8 cellular contexts compared by ENCODE assay signal in the genomic region with DNA sequence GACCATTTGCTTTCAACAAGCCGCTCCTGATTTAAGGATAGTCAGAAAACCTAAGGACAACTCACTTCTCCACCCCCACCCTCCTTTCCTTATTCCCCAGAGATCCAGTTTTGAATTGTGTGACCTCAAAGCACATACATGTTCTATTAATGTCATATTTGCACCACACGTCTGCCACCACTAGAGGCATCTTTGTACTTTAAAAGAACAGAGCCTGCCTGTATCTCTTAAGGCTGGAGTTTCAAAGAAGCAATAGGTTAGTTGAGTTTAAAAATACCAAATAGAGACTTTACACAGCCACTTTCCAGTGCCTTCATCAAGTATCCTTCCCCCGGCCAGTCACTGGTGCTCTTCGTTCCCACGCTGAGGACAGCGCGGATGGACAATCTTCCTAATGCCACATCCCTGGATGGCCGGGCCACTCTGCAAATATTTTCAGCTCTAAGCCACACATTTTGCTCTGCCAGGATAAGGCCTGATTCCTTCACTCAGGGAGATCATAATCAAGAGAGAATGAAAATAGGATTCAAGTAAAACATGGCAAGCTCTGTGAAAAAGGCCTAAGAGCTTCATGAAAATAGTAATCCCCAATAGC.
A peak's percentile ranks its signal among the peaks of the same experiment; 100 is the strongest.
DNase-seq lines count a peak whose midpoint lies in the region; ATAC-seq, FAIRE-seq and TF ChIP-seq lines count a peak whose summit lies in the region.

No MANE protein-coding gene starts in this region.

- TF ChIP-seq RAD21 in A549 (conservative IDR thresholded peaks at IDR 0.05 in 1 of 2, IDR thresholded peaks at IDR 0.05 in 1 of 2): peak; percentile 38 to 39; a peak in 4 of 5 replicates

- no peaks in the 10 kb centered on the region for H3K4me1 ChIP-seq in A549

- no peaks in the 10 kb centered on the region for H3K27me3 Mint-ChIP-seq in T-helper 2 cell treated with Interferon-gamma antibody and Interleukin-4, amounts not matched to agents 5 μg/mL and 100 μg/mL, for 36 hours (ENCODE audit: low read depth)
- H3K27me3 Mint-ChIP-seq in activated T-helper 1 cell treated with anti-CD3 and anti-CD28 coated beads, Interleukin-12 subunit alpha, Interleukin-12 subunit beta, Interleukin-2, Interleukin-4 antibody, amounts not matched to agents 30 ng/mL and 10 ng/mL and 1 ng/mL, durations not matched to agents 14 hours and 24 hours and 36 hours (ENCODE audit: insufficient read depth): no peaks in the 10 kb centered on the region

- no peaks in the 10 kb centered on the region for H3K4me1 Mint-ChIP-seq in T-helper 2 cell treated with Interferon-gamma antibody and Interleukin-4, amounts not matched to agents 5 μg/mL and 100 μg/mL, for 36 hours (ENCODE audit: low read depth)
- H3K4me1 Mint-ChIP-seq in activated T-helper 1 cell treated with anti-CD3 and anti-CD28 coated beads, Interleukin-12 subunit alpha, Interleukin-12 subunit beta, Interleukin-2, Interleukin-4 antibody, amounts not matched to agents 30 ng/mL and 10 ng/mL and 1 ng/mL, durations not matched to agents 14 hours and 24 hours and 36 hours (ENCODE audit: low read depth): no peaks in the 10 kb centered on the region

- intact Hi-C loops in activated T-helper 1 cell treated with anti-CD3 and anti-CD28 coated beads, Interleukin-12 subunit alpha, Interleukin-12 subunit beta, Interleukin-2, Interleukin-4 antibody, amounts not matched to agents 30 ng/mL and 10 ng/mL and 1 ng/mL, durations not matched to agents 14 hours and 24 hours and 36 hours (cut with micrococcal nuclease): no loop called here

- H3K4me3 ChIP-seq in A549: no peak overlapping the region

- no peaks in the 10 kb centered on the region for H3K9me3 ChIP-seq in A549

- FAIRE-seq in A549 (lab: Jason Lieb, UNC): no peak

- 73% methylated on average over 8 of the region's 8 CpGs for WGBS in A549 (ENCODE audit: missing lambda C conversion rate)

- DNase-seq in A549 (ENCODE audit: low read depth in 1 of 2, low spot score in 1 of 2) (peak; percentile 19 to 30), GM13976 (ENCODE audit: low spot score) (peak; percentile 26), OCI-M1 (lab: John Stamatoyannopoulos, UW) (peak; percentile 9), glomerular visceral epithelial cell (ENCODE audit: extremely low spot score) (peak; percentile 27), NCI-H2107 treated with DMSO at 0.1 percent for 48 hours (lab: John Stamatoyannopoulos, UW; ENCODE audit: unreplicated experiment) (no peak)
- DNase-seq in T-helper 2 cell treated with Interferon-gamma antibody and Interleukin-4, amounts not matched to agents 5 μg/mL and 100 μg/mL, for 36 hours (ENCODE audit: low spot score): no peak
- no peak for DNase-seq in activated T-helper 1 cell treated with anti-CD3 and anti-CD28 coated beads, Interleukin-12 subunit alpha, Interleukin-12 subunit beta, Interleukin-2, Interleukin-4 antibody, amounts not matched to agents 30 ng/mL and 10 ng/mL and 1 ng/mL, durations not matched to agents 14 hours and 24 hours and 36 hours (ENCODE audit: low spot score)

- TF ChIP-seq POLR2A in A549 (IDR thresholded peaks at IDR 0.05; ENCODE audit: low read length): no peak

- POLR2A ChIA-PET in A549 (lab: Yijun Ruan, JAX): no interaction called here

- TF ChIP-seq CTCF in A549 (IDR thresholded peaks at IDR 0.05) (peak; percentile 38; the same call in 2 of the 3 replicates), GM13976 (IDR thresholded peaks at IDR 0.05; ENCODE audit: borderline replicate concordance, control extremely low read depth, extremely low read depth, insufficient read depth, missing control alignments) (peak; percentile 27)

- no peak overlapping the region for H3K27ac ChIP-seq in A549

- no peak overlapping the region for H3K27ac Mint-ChIP-seq in T-helper 2 cell treated with Interferon-gamma antibody and Interleukin-4, amounts not matched to agents 5 μg/mL and 100 μg/mL, for 36 hours
- H3K27ac Mint-ChIP-seq in activated T-helper 1 cell treated with anti-CD3 and anti-CD28 coated beads, Interleukin-12 subunit alpha, Interleukin-12 subunit beta, Interleukin-2, Interleukin-4 antibody, amounts not matched to agents 30 ng/mL and 10 ng/mL and 1 ng/mL, durations not matched to agents 14 hours and 24 hours and 36 hours: no peak overlapping the region

- CTCF ChIA-PET in A549 (lab: Yijun Ruan, JAX): interaction anchor here (0.6 to 1.3 kb wide), 3 partner anchors 13 to 810 kb away, joined by 3 read pairs; no protein-coding TSS in a partner anchor

- no peaks in the 10 kb centered on the region for H3K9me3 Mint-ChIP-seq in T-helper 2 cell treated with Interferon-gamma antibody and Interleukin-4, amounts not matched to agents 5 μg/mL and 100 μg/mL, for 36 hours
- H3K9me3 Mint-ChIP-seq in activated T-helper 1 cell treated with anti-CD3 and anti-CD28 coated beads, Interleukin-12 subunit alpha, Interleukin-12 subunit beta, Interleukin-2, Interleukin-4 antibody, amounts not matched to agents 30 ng/mL and 10 ng/mL and 1 ng/mL, durations not matched to agents 14 hours and 24 hours and 36 hours: no peaks in the 10 kb centered on the region

- no peaks in the 10 kb centered on the region for H3K36me3 Mint-ChIP-seq in T-helper 2 cell treated with Interferon-gamma antibody and Interleukin-4, amounts not matched to agents 5 μg/mL and 100 μg/mL, for 36 hours (ENCODE audit: low read depth)
- no peaks in the 10 kb centered on the region for H3K36me3 Mint-ChIP-seq in activated T-helper 1 cell treated with anti-CD3 and anti-CD28 coated beads, Interleukin-12 subunit alpha, Interleukin-12 subunit beta, Interleukin-2, Interleukin-4 antibody, amounts not matched to agents 30 ng/mL and 10 ng/mL and 1 ng/mL, durations not matched to agents 14 hours and 24 hours and 36 hours (ENCODE audit: low read depth)

- no peak for TF ChIP-seq EP300 in A549 (IDR thresholded peaks at IDR 0.05)

- ATAC-seq in A549 (peak; percentile 85 to 87), HG02884 (IDR thresholded peaks at IDR 0.05; ENCODE audit: unreplicated experiment) (peak; percentile 74)

- H3K4me3 Mint-ChIP-seq in T-helper 2 cell treated with Interferon-gamma antibody and Interleukin-4, amounts not matched to agents 5 μg/mL and 100 μg/mL, for 36 hours: no peak overlapping the region
- H3K4me3 Mint-ChIP-seq in activated T-helper 1 cell treated with anti-CD3 and anti-CD28 coated beads, Interleukin-12 subunit alpha, Interleukin-12 subunit beta, Interleukin-2, Interleukin-4 antibody, amounts not matched to agents 30 ng/mL and 10 ng/mL and 1 ng/mL, durations not matched to agents 14 hours and 24 hours and 36 hours: no peak overlapping the region

- in situ Hi-C loops in GM13976 (cut with MboI; ENCODE audit: low sequenced_read_pairs, unreplicated experiment): no loop called here

- no peak overlapping the region for H3K4me2 ChIP-seq in A549

TF ChIP-seq in A549, 52 proteins besides CTCF, POLR2A, EP300 and RAD21:
- TF ChIP-seq MAZ (IDR thresholded peaks at IDR 0.05; ENCODE audit: borderline replicate concordance, low read depth, low read length): no peak
- no peak for TF ChIP-seq HEYL (CRISPR knock-in tag; IDR thresholded peaks at IDR 0.05)
- no peak for TF ChIP-seq RFX5 (IDR thresholded peaks at IDR 0.05)
- TF ChIP-seq ZSCAN20 (CRISPR knock-in tag; IDR thresholded peaks at IDR 0.05): no peak
- TF ChIP-seq KDM5A (IDR thresholded peaks at IDR 0.05): no peak
- no peak for TF ChIP-seq FOXS1 (CRISPR knock-in tag; IDR thresholded peaks at IDR 0.05)
- TF ChIP-seq, protein P1, sequence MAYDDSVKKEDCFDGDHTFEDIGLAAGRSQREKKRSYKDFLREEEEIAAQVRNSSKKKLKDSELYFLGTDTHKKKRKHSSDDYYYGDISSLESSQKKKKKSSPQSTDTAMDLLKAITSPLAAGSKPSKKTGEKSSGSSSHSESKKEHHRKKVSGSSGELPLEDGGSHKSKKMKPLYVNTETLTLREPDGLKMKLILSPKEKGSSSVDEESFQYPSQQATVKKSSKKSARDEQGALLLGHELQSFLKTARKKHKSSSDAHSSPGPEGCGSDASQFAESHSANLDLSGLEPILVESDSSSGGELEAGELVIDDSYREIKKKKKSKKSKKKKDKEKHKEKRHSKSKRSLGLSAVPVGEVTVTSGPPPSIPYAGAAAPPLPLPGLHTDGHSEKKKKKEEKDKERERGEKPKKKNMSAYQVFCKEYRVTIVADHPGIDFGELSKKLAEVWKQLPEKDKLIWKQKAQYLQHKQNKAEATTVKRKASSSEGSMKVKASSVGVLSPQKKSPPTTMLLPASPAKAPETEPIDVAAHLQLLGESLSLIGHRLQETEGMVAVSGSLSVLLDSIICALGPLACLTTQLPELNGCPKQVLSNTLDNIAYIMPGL (CRISPR knock-in tag; IDR thresholded peaks at IDR 0.05; ENCODE audit: borderline replicate concordance): no peak
- TF ChIP-seq POLR2AphosphoS2 (conservative IDR thresholded peaks at IDR 0.05; ENCODE audit: low read length): no peak
- no peak for TF ChIP-seq USF2 (IDR thresholded peaks at IDR 0.05)
- TF ChIP-seq JUN (IDR thresholded peaks at IDR 0.05): no peak
- TF ChIP-seq, protein P2, sequence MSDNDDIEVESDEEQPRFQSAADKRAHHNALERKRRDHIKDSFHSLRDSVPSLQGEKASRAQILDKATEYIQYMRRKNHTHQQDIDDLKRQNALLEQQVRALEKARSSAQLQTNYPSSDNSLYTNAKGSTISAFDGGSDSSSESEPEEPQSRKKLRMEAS (IDR thresholded peaks at IDR 0.05): no peak
- TF ChIP-seq, protein P3, sequence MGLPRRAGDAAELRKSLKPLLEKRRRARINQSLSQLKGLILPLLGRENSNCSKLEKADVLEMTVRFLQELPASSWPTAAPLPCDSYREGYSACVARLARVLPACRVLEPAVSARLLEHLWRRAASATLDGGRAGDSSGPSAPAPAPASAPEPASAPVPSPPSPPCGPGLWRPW (IDR thresholded peaks at IDR 0.05): no peak
- no peak for TF ChIP-seq HDAC2 (IDR thresholded peaks at IDR 0.05)
- no peak for TF ChIP-seq CEBPB (IDR thresholded peaks at IDR 0.05)
- no peak for TF ChIP-seq ESRRA (IDR thresholded peaks at IDR 0.05; ENCODE audit: borderline replicate concordance, low read length)
- no peak for TF ChIP-seq NFE2L2 (conservative IDR thresholded peaks at IDR 0.05; ENCODE audit: low read length)
- TF ChIP-seq SMC3 (IDR thresholded peaks at IDR 0.05): no peak; the same call in 2 of the 3 replicates
- no peak for TF ChIP-seq ZNF302 (CRISPR knock-in tag; IDR thresholded peaks at IDR 0.05)
- no peak for TF ChIP-seq BHLHE40 (IDR thresholded peaks at IDR 0.05; ENCODE audit: low read depth, low read length)

Comparison
In these comparisons a context has a peak if more than half of its experiments do, and no peak if none do; other contexts are left out.
1. DNase-seq: peak in A549 (2 of 2), GM13976 (single experiment), OCI-M1 (single experiment) and glomerular visceral epithelial cell (single experiment); none in NCI-H2107 treated with DMSO at 0.1 percent for 48 hours (single experiment), T-helper 2 cell treated with Interferon-gamma antibody and Interleukin-4, amounts not matched to agents 5 μg/mL and 100 μg/mL, for 36 hours (single experiment) and activated T-helper 1 cell treated with anti-CD3 and anti-CD28 coated beads, Interleukin-12 subunit alpha, Interleukin-12 subunit beta, Interleukin-2, Interleukin-4 antibody, amounts not matched to agents 30 ng/mL and 10 ng/mL and 1 ng/mL, durations not matched to agents 14 hours and 24 hours and 36 hours (single experiment).